ENCODE assay signal across 10 cellular contexts in the genomic region with DNA sequence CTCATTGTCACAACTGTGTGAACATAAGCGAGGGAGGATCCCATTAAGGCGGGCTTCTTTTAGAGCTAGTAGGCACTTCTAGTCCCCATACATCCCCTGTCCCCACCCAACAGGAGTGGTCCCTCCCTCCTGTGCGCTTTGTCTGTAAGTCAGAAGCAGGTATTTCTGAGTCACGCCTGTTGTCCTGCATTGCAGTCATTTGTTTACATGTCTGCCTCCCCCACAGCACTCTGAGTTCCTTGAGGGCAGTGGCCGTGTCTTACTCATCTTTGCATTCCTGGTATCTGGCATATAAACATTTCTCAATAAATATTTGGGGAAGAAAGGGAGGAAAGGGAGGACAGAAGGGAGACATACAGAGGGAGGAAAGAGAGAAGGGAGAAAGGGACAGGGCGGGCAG. TPM values are rescaled to one million over a fixed set of nuclear protein-coding genes. Genes with fewer than 3 reads are reported as not detected.
DNase-seq lines count a peak whose midpoint lies in the region; ATAC-seq and TF ChIP-seq lines count a peak whose summit lies in the region.
"Had no signal": no experiment of that assay in that cellular context is flagged by ENCODE, and none has a peak within 500 bp of the region (broad histone marks: within the 10 kb centered on the region; RNA-seq: fewer than 3 reads in every experiment).

No MANE protein-coding gene starts in this region.

- in situ Hi-C loops in Caki2 (cut with HindIII; ENCODE audit: low pct_unique_long_range_greater_than_20kb, low sequenced_read_pairs) = no loop called here

- TF ChIP-seq CTCF in epithelial cell of proximal tubule (conservative IDR thresholded peaks at IDR 0.05; ENCODE audit: low read depth, low read length) = no peak

- peaks cover 0 to 14% of the 10 kb centered on the region in 2 donors for H3K4me1 Mint-ChIP-seq in natural killer cell treated with Interleukin-12 subunit alpha and Interleukin-12 subunit beta and Interleukin-15 and Interleukin-18, amount 100 ng/mL, for 72 hours (ENCODE audit: low read depth in 2 of 2)

- peaks cover 7 to 14% of the 10 kb centered on the region in 2 donors for H3K27me3 Mint-ChIP-seq in natural killer cell treated with Interleukin-12 subunit alpha and Interleukin-12 subunit beta and Interleukin-15 and Interleukin-18, amount 100 ng/mL, for 72 hours

- H3K36me3 Mint-ChIP-seq in natural killer cell treated with Interleukin-12 subunit alpha and Interleukin-12 subunit beta and Interleukin-15 and Interleukin-18, amount 100 ng/mL, for 72 hours = no peaks in the 10 kb centered on the region

- H3K4me3 Mint-ChIP-seq in natural killer cell treated with Interleukin-12 subunit alpha and Interleukin-12 subunit beta and Interleukin-15 and Interleukin-18, amount 100 ng/mL, for 72 hours = no peak overlapping the region

- peak; percentile 79 for DNase-seq in Caki2 (ENCODE audit: low read depth)
- DNase-seq in epithelial cell of proximal tubule (ENCODE audit: low read depth) = peak; percentile 59
- DNase-seq in non-pigmented ciliary epithelial cell (ENCODE audit: low read depth) = peak; percentile 81
- no peak for DNase-seq in natural killer cell treated with Interleukin-12 subunit alpha and Interleukin-12 subunit beta and Interleukin-15 and Interleukin-18, amount 100 ng/mL, for 72 hours (ENCODE audit: low spot score)
- no peak for DNase-seq in NCI-H2171 treated with DMSO at 0.1 percent for 48 hours (lab: John Stamatoyannopoulos, UW)
- no peak for DNase-seq in NCI-H446 treated with DMSO at 0.1 percent for 48 hours (lab: John Stamatoyannopoulos, UW)
- DNase-seq: activated CD4-positive, CD25-positive, alpha-beta regulatory T cell; NK-92 treated with Interleukin-12 subunit alpha and Interleukin-12 subunit beta, amount 100 ng/mL, for 24 hours had no signal

- H3K9me3 Mint-ChIP-seq in natural killer cell treated with Interleukin-12 subunit alpha and Interleukin-12 subunit beta and Interleukin-15 and Interleukin-18, amount 100 ng/mL, for 72 hours = no peaks in the 10 kb centered on the region

- H3K27ac Mint-ChIP-seq in natural killer cell treated with Interleukin-12 subunit alpha and Interleukin-12 subunit beta and Interleukin-15 and Interleukin-18, amount 100 ng/mL, for 72 hours = no peak overlapping the region

- H3K4me3 ChIP-seq in epithelial cell of proximal tubule (ENCODE audit: low read depth, low read length) = no peak overlapping the region

- no peak for ATAC-seq in natural killer cell treated with Interleukin-12 subunit alpha and Interleukin-12 subunit beta and Interleukin-15 and Interleukin-18, amount 100 ng/mL, for 72 hours
- ATAC-seq in HG03378 (IDR thresholded peaks at IDR 0.05; ENCODE audit: unreplicated experiment) = no peak

TF ChIP-seq in PFSK-1, 5 proteins besides CTCF, POLR2A, EP300 and RAD21:
- TF ChIP-seq, protein P1, sequence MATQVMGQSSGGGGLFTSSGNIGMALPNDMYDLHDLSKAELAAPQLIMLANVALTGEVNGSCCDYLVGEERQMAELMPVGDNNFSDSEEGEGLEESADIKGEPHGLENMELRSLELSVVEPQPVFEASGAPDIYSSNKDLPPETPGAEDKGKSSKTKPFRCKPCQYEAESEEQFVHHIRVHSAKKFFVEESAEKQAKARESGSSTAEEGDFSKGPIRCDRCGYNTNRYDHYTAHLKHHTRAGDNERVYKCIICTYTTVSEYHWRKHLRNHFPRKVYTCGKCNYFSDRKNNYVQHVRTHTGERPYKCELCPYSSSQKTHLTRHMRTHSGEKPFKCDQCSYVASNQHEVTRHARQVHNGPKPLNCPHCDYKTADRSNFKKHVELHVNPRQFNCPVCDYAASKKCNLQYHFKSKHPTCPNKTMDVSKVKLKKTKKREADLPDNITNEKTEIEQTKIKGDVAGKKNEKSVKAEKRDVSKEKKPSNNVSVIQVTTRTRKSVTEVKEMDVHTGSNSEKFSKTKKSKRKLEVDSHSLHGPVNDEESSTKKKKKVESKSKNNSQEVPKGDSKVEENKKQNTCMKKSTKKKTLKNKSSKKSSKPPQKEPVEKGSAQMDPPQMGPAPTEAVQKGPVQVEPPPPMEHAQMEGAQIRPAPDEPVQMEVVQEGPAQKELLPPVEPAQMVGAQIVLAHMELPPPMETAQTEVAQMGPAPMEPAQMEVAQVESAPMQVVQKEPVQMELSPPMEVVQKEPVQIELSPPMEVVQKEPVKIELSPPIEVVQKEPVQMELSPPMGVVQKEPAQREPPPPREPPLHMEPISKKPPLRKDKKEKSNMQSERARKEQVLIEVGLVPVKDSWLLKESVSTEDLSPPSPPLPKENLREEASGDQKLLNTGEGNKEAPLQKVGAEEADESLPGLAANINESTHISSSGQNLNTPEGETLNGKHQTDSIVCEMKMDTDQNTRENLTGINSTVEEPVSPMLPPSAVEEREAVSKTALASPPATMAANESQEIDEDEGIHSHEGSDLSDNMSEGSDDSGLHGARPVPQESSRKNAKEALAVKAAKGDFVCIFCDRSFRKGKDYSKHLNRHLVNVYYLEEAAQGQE (IDR thresholded peaks at IDR 0.05; ENCODE audit: insufficient read depth in 1 of 2, low read depth in 2 of 2, low read length in 2 of 2) = no peak
- TF ChIP-seq FOXP2 (optimal IDR thresholded peaks at IDR 0.05; ENCODE audit: borderline replicate concordance, extremely low read depth, extremely low read length, insufficient read depth) = peak; percentile 98

RNA-seq across cellular contexts. Expression of a gene that starts 40.3 kb away (rescaled TPM):
- 20.8 and 36.3 TPM in 2 replicates for total RNA-seq in Caki2 (2014; rRNA removed; shearing (Covaris generic); ENCODE audit: low replicate concordance)
- polyA plus RNA-seq in PFSK-1 (2012; ENCODE audit: insufficient read length, low read depth) = 4.8 TPM
- 10.4 and 19.9 TPM in 2 replicates for total RNA-seq in epithelial cell of proximal tubule
- total RNA-seq in natural killer cell treated with Interleukin-12 subunit alpha and Interleukin-12 subunit beta and Interleukin-15 and Interleukin-18, amount 100 ng/mL, for 72 hours = under 1 TPM; 0.17 to 0.89 TPM

Comparison
In these comparisons a context has a peak if more than half of its experiments do, and no peak if none do; other contexts are left out.
1. DNase-seq: peak in Caki2 (single experiment), epithelial cell of proximal tubule (single experiment) and non-pigmented ciliary epithelial cell (single experiment); none in natural killer cell treated with Interleukin-12 subunit alpha and Interleukin-12 subunit beta and Interleukin-15 and Interleukin-18, amount 100 ng/mL, for 72 hours (single experiment), NCI-H2171 treated with DMSO at 0.1 percent for 48 hours (single experiment) and NCI-H446 treated with DMSO at 0.1 percent for 48 hours (single experiment).